ENCODE assay signal across 8 cellular contexts in the genomic region with DNA sequence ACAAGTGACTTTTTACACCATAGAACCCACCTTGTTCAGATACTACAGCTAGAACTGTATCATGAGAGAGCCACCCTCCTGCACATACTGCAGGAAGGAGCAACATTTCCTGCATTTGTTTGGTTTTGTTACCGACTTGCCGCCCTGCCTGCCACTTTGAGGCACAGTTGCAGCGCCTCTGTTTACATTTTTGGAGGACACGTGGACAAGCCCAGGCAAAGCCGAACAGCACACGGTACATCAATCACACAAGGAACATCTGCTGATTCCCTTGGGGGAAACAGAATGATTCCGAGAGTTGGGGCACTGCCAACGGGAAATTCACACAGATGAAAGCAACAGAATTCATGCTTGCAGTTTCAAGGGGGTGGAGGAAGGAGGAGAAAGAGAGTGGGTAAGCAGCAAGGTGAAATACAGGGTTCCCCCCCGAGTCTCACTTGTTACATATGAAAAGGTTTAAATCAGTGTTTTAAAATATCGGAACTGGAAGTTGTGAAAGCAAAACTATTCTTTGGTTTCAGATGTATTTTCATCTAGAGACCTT.
DNase-seq lines count a peak whose midpoint lies in the region; ATAC-seq and TF ChIP-seq lines count a peak whose summit lies in the region.

No MANE protein-coding gene starts in this region.

- CTCF ChIA-PET in activated CD8-positive, alpha-beta memory T cell treated with anti-CD3 and anti-CD28 coated beads, Interleukin-2, amount 10 ng/mL, durations not matched to agents 7 days and 5 days (lab: Charles Lee), result interaction anchor here (0.6 to 1.6 kb wide), 5 partner anchors 9 to 110 kb away, joined by 3 to 4 read pairs (median 3); no protein-coding TSS in a partner anchor

- peak in 2 of 4 donors; percentile 72 to 89 for TF ChIP-seq EP300 in upper lobe of left lung (IDR thresholded peaks at IDR 0.05)

- ATAC-seq in GM18858 (IDR thresholded peaks at IDR 0.05; ENCODE audit: unreplicated experiment) (peak; percentile 71), HG03039 (IDR thresholded peaks at IDR 0.05; ENCODE audit: unreplicated experiment) (peak; percentile 75), upper lobe of left lung (ENCODE audit: low FRiP score in 2 of 2) (peak in 1 of 2 donors; percentile 35)
- peak; percentile 52 for ATAC-seq in activated CD8-positive, alpha-beta memory T cell treated with anti-CD3 and anti-CD28 coated beads, Interleukin-2, amount 10 ng/mL, durations not matched to agents 7 days and 5 days

- TF ChIP-seq CTCF in neural crest cell (conservative IDR thresholded peaks at IDR 0.05) (no peak), upper lobe of left lung (IDR thresholded peaks at IDR 0.05) (no peak)

- no peaks in the 10 kb centered on the region for H3K27me3 Mint-ChIP-seq in activated CD8-positive, alpha-beta memory T cell treated with anti-CD3 and anti-CD28 coated beads, Interleukin-2, amount 10 ng/mL, durations not matched to agents 7 days and 5 days
- no peaks in the 10 kb centered on the region for H3K27me3 Mint-ChIP-seq in neural crest cell (ENCODE audit: low read depth)

- peak; percentile 50 for DNase-seq in AG08396 (ENCODE audit: low spot score)
- peak; percentile 17 for DNase-seq in NCI-H2227 treated with DMSO at 0.1 percent for 48 hours (lab: John Stamatoyannopoulos, UW)
- DNase-seq in activated CD8-positive, alpha-beta memory T cell treated with anti-CD3 and anti-CD28 coated beads, Interleukin-2, amount 10 ng/mL, durations not matched to agents 7 days and 5 days, result peak; percentile 62
- no peak for DNase-seq in neural crest cell (ENCODE audit: low read depth, low spot score)
- DNase-seq in upper lobe of left lung, result peak in 1 of 2 donors; percentile 73

- H3K36me3 ChIP-seq in esophagus (ENCODE audit: control insufficient read depth in 2 of 2, insufficient read depth in 2 of 2, low read length in 1 of 2) (no peaks in the 10 kb centered on the region), upper lobe of left lung (no peaks in the 10 kb centered on the region)

- TF ChIP-seq POLR2A in upper lobe of left lung (IDR thresholded peaks at IDR 0.05), result peak in 2 of 4 donors; percentile 24 to 67

- H3K27ac Mint-ChIP-seq in activated CD8-positive, alpha-beta memory T cell treated with anti-CD3 and anti-CD28 coated beads, Interleukin-2, amount 10 ng/mL, durations not matched to agents 7 days and 5 days, result peak overlapping the region; percentile 93
- peak overlapping the region; percentile 3 for H3K27ac Mint-ChIP-seq in neural crest cell (ENCODE audit: unreplicated experiment)

- H3K9me3 ChIP-seq in esophagus (ENCODE audit: control insufficient read depth in 2 of 2, insufficient read depth in 1 of 2, low read depth in 1 of 2, low read length in 1 of 2) (no peaks in the 10 kb centered on the region), upper lobe of left lung (no peaks in the 10 kb centered on the region)

- no peaks in the 10 kb centered on the region for H3K27me3 ChIP-seq in esophagus (ENCODE audit: control insufficient read depth in 1 of 2, insufficient read depth in 2 of 2, low read length in 2 of 2)
- H3K27me3 ChIP-seq in upper lobe of left lung, result no peaks in the 10 kb centered on the region

- H3K4me1 Mint-ChIP-seq in activated CD8-positive, alpha-beta memory T cell treated with anti-CD3 and anti-CD28 coated beads, Interleukin-2, amount 10 ng/mL, durations not matched to agents 7 days and 5 days, result peaks cover 64% of the 10 kb centered on the region
- peaks cover 49% of the 10 kb centered on the region for H3K4me1 Mint-ChIP-seq in neural crest cell

- H3K27ac ChIP-seq in esophagus (ENCODE audit: low read depth in 2 of 2, low read length in 1 of 2) (peak overlapping the region; percentile 47 to 70), upper lobe of left lung (peak overlapping the region; percentile 29 to 80 (median 74))

- H3K4me3 ChIP-seq in esophagus (ENCODE audit: low read depth in 1 of 2, low read length in 2 of 2) (peak overlapping the region in 1 of 2 donors; percentile 41), upper lobe of left lung (peak overlapping the region in 3 of 4 donors; percentile 27 to 43 (median 37))

- WGBS in esophagus, 2 donors, result 0 to 1% methylated on average over 10 of the region's 10 CpGs
- WGBS in upper lobe of left lung, 2 donors, result 0 to 2% methylated on average over 8 to 10 of the region's 10 CpGs

- peaks cover 17% of the 10 kb centered on the region for H3K36me3 Mint-ChIP-seq in activated CD8-positive, alpha-beta memory T cell treated with anti-CD3 and anti-CD28 coated beads, Interleukin-2, amount 10 ng/mL, durations not matched to agents 7 days and 5 days
- H3K36me3 Mint-ChIP-seq in neural crest cell (ENCODE audit: low read depth), result no peaks in the 10 kb centered on the region

- H3K4me1 ChIP-seq in esophagus (ENCODE audit: control insufficient read depth in 2 of 2, insufficient read depth in 2 of 2, low read length in 1 of 2), result no peaks in the 10 kb centered on the region
- H3K4me1 ChIP-seq in upper lobe of left lung, result peaks cover 31 to 48% (median 46%) of the 10 kb centered on the region in 4 donors

- peak overlapping the region; percentile 92 for H3K4me3 Mint-ChIP-seq in activated CD8-positive, alpha-beta memory T cell treated with anti-CD3 and anti-CD28 coated beads, Interleukin-2, amount 10 ng/mL, durations not matched to agents 7 days and 5 days
- peak overlapping the region; percentile 5 for H3K4me3 Mint-ChIP-seq in neural crest cell

- H3K9me3 Mint-ChIP-seq in activated CD8-positive, alpha-beta memory T cell treated with anti-CD3 and anti-CD28 coated beads, Interleukin-2, amount 10 ng/mL, durations not matched to agents 7 days and 5 days (ENCODE audit: low read depth), result peaks cover 7% of the 10 kb centered on the region
- H3K9me3 Mint-ChIP-seq in neural crest cell, result no peaks in the 10 kb centered on the region
